Comparison of ENCODE assay signal across 26 cellular contexts in the genomic region with DNA sequence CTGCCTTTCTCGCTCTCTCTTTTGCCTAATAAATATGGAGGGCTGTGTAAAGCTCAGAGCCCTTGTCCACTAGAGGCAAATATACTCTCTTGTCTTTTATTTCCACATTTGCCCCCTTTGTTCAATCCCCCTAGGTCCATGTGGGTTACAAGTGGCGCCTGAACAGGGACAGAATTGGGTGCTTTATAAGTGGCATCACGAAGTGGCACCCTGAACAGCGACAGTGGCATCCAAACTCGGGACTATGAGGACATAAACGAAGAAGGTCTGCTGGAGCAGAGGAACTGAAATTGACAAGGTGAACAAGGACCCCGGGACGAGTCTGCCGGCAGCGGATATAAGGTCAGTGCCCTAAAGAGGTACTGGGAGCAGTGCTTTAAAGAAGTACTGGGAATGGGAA. TPM values are rescaled to one million over a fixed set of nuclear protein-coding genes. Genes with fewer than 3 reads are reported as not detected.
DNase-seq lines count a peak whose midpoint lies in the region; FAIRE-seq and TF ChIP-seq lines count a peak whose summit lies in the region.
"Had no signal": no experiment of that assay in that cellular context is flagged by ENCODE, and none has a peak within 500 bp of the region (broad histone marks: within the 10 kb centered on the region; RNA-seq: fewer than 3 reads in every experiment).

No MANE protein-coding gene starts in this region.

- in situ Hi-C loops in GM23248 (cut with MboI): no loop called here

- H3K9ac ChIP-seq in GM23248 (no peak overlapping the region), astrocyte (ENCODE audit: low read length) (no peak overlapping the region)
- H3K9ac ChIP-seq: BLaER1 had no signal

- H3K4me2 ChIP-seq in GM23248 (ENCODE audit: unreplicated experiment) (no peak overlapping the region), astrocyte (ENCODE audit: low read length) (no peak overlapping the region)
- H3K4me2 ChIP-seq: BLaER1 had no signal

- intact Hi-C loops in cardiac septum (cut with DNase I): no loop called here
- intact Hi-C loops in activated T-helper 1 cell treated with anti-CD3 and anti-CD28 coated beads, Interleukin-12 subunit alpha, Interleukin-12 subunit beta, Interleukin-2, Interleukin-4 antibody, amounts not matched to agents 30 ng/mL and 10 ng/mL and 1 ng/mL, durations not matched to agents 14 hours and 24 hours and 36 hours (cut with micrococcal nuclease): no loop called here

- no peaks in the 10 kb centered on the region for H3K9me2 ChIP-seq in GM23248 (ENCODE audit: insufficient read depth)

- H3K27me3 Mint-ChIP-seq in astrocyte (ENCODE audit: low read depth, unreplicated experiment): no peaks in the 10 kb centered on the region
- peaks cover 3% of the 10 kb centered on the region for H3K27me3 Mint-ChIP-seq in nephron progenitor cell (ENCODE audit: low read depth, poor library complexity)
- no peaks in the 10 kb centered on the region for H3K27me3 Mint-ChIP-seq in activated T-helper 1 cell treated with anti-CD3 and anti-CD28 coated beads, Interleukin-12 subunit alpha, Interleukin-12 subunit beta, Interleukin-2, Interleukin-4 antibody, amounts not matched to agents 30 ng/mL and 10 ng/mL and 1 ng/mL, durations not matched to agents 14 hours and 24 hours and 36 hours (ENCODE audit: insufficient read depth)
- H3K27me3 Mint-ChIP-seq: stimulated activated naive CD8-positive, alpha-beta T cell treated with anti-CD3 and anti-CD28 coated beads, Interleukin-15, Interleukin-2, amounts not matched to agents 100 ng/mL and 50 ng/mL, for 24 hours; T-helper 17 cell had no signal

- H4K20me1 ChIP-seq in GM23248 (ENCODE audit: insufficient read depth) (no peaks in the 10 kb centered on the region), astrocyte (ENCODE audit: insufficient read depth, low read length) (no peaks in the 10 kb centered on the region)
- H4K20me1 ChIP-seq: BLaER1 had no signal

- DNase-seq in GM23248 (peak; percentile 6), astrocyte (ENCODE audit: low read depth) (peak; percentile 19), fibroblast of pulmonary artery (ENCODE audit: low read depth) (peak; percentile 17), nephron progenitor cell (peak; percentile 7), cardiac septum (ENCODE audit: low spot score) (no peak), amygdala (lab: John Stamatoyannopoulos, UW) (no peak)
- no peak for DNase-seq in activated T-helper 1 cell treated with anti-CD3 and anti-CD28 coated beads, Interleukin-12 subunit alpha, Interleukin-12 subunit beta, Interleukin-2, Interleukin-4 antibody, amounts not matched to agents 30 ng/mL and 10 ng/mL and 1 ng/mL, durations not matched to agents 14 hours and 24 hours and 36 hours (ENCODE audit: low spot score)
- DNase-seq: activated CD4-positive, alpha-beta T cell treated with anti-CD3 and anti-CD28 coated beads, Interleukin-2, amount 50 U/mL, for 48 hours; activated naive CD4-positive, alpha-beta T cell treated with anti-CD3 and anti-CD28 coated beads, Interleukin-2, amount 50 U/mL, for 16 hours; anterior cingulate cortex; central memory CD4-positive, alpha-beta T cell; DMS79 treated with DMSO at 0.1 percent for 48 hours; GDM1; NCI-H1436; NCI-H2081 treated with DMSO at 0.1 percent for 48 hours; NCI-H345; NCI-H69; right lobe of liver; stimulated activated CD8-positive, alpha-beta memory T cell treated with anti-CD3 and anti-CD28 coated beads, Interleukin-4, amount 100 ng/mL, for 48 hours; T-helper 17 cell; tibial artery had no signal

- H3K4me3 ChIP-seq in GM23248: no peak overlapping the region
- H3K4me3 ChIP-seq in astrocyte (ENCODE audit: insufficient read depth, low read depth, low read length): no peak overlapping the region
- no peak overlapping the region for H3K4me3 ChIP-seq in fibroblast of pulmonary artery (replicated peaks; ENCODE audit: low read depth, low read length)
- H3K4me3 ChIP-seq: BLaER1, prostate gland, right lobe of liver, tibial artery had no signal

- peaks cover 43% of the 10 kb centered on the region for H3K9me3 Mint-ChIP-seq in astrocyte (ENCODE audit: unreplicated experiment)
- peaks cover 93% of the 10 kb centered on the region for H3K9me3 Mint-ChIP-seq in nephron progenitor cell
- peaks cover 61% of the 10 kb centered on the region for H3K9me3 Mint-ChIP-seq in activated T-helper 1 cell treated with anti-CD3 and anti-CD28 coated beads, Interleukin-12 subunit alpha, Interleukin-12 subunit beta, Interleukin-2, Interleukin-4 antibody, amounts not matched to agents 30 ng/mL and 10 ng/mL and 1 ng/mL, durations not matched to agents 14 hours and 24 hours and 36 hours

- H3K27ac Mint-ChIP-seq in astrocyte (ENCODE audit: unreplicated experiment) (no peak overlapping the region), nephron progenitor cell (no peak overlapping the region)
- no peak overlapping the region for H3K27ac Mint-ChIP-seq in activated T-helper 1 cell treated with anti-CD3 and anti-CD28 coated beads, Interleukin-12 subunit alpha, Interleukin-12 subunit beta, Interleukin-2, Interleukin-4 antibody, amounts not matched to agents 30 ng/mL and 10 ng/mL and 1 ng/mL, durations not matched to agents 14 hours and 24 hours and 36 hours
- H3K27ac Mint-ChIP-seq: stimulated activated naive CD8-positive, alpha-beta T cell treated with anti-CD3 and anti-CD28 coated beads, Interleukin-15, Interleukin-2, amounts not matched to agents 100 ng/mL and 50 ng/mL, for 24 hours; T-helper 17 cell had no signal

- WGBS in GM23248 (ENCODE audit: low coverage in 1 of 2, low lambda C conversion rate in 2 of 2, missing lambda C conversion rate in 2 of 2), 2 experiments: 51 to 55% methylated on average over 10 of the region's 10 CpGs

- H3K4me3 Mint-ChIP-seq in astrocyte (ENCODE audit: unreplicated experiment) (no peak overlapping the region), nephron progenitor cell (no peak overlapping the region)
- no peak overlapping the region for H3K4me3 Mint-ChIP-seq in activated T-helper 1 cell treated with anti-CD3 and anti-CD28 coated beads, Interleukin-12 subunit alpha, Interleukin-12 subunit beta, Interleukin-2, Interleukin-4 antibody, amounts not matched to agents 30 ng/mL and 10 ng/mL and 1 ng/mL, durations not matched to agents 14 hours and 24 hours and 36 hours
- H3K4me3 Mint-ChIP-seq: stimulated activated naive CD8-positive, alpha-beta T cell treated with anti-CD3 and anti-CD28 coated beads, Interleukin-15, Interleukin-2, amounts not matched to agents 100 ng/mL and 50 ng/mL, for 24 hours; T-helper 17 cell had no signal

- no peaks in the 10 kb centered on the region for H3F3A ChIP-seq in GM23248 (ENCODE audit: insufficient read depth)

- H2AFZ ChIP-seq in GM23248 (no peak overlapping the region), astrocyte (ENCODE audit: low read depth, low read length) (no peak overlapping the region)

- FAIRE-seq in astrocyte (lab: Jason Lieb, UNC): no peak
- FAIRE-seq: TTC549 had no signal

- H3K4me1 ChIP-seq in GM23248 (ENCODE audit: insufficient read depth) (no peaks in the 10 kb centered on the region), astrocyte (ENCODE audit: insufficient read depth, low read length) (no peaks in the 10 kb centered on the region)
- H3K4me1 ChIP-seq: BLaER1, prostate gland, right lobe of liver had no signal

- TF ChIP-seq CTCF in astrocyte (IDR thresholded peaks at IDR 0.05; ENCODE audit: insufficient read depth, low read depth, low read length): no peak
- TF ChIP-seq CTCF in fibroblast of pulmonary artery (IDR thresholded peaks at IDR 0.05; ENCODE audit: low read length, missing control alignments): no peak
- no peak for TF ChIP-seq CTCF in nephron progenitor cell (IDR thresholded peaks at IDR 0.05)

- no peaks in the 10 kb centered on the region for H3K4me1 Mint-ChIP-seq in astrocyte (ENCODE audit: low read depth, unreplicated experiment)
- H3K4me1 Mint-ChIP-seq in nephron progenitor cell: peaks cover 2% of the 10 kb centered on the region
- H3K4me1 Mint-ChIP-seq in activated T-helper 1 cell treated with anti-CD3 and anti-CD28 coated beads, Interleukin-12 subunit alpha, Interleukin-12 subunit beta, Interleukin-2, Interleukin-4 antibody, amounts not matched to agents 30 ng/mL and 10 ng/mL and 1 ng/mL, durations not matched to agents 14 hours and 24 hours and 36 hours (ENCODE audit: low read depth): no peaks in the 10 kb centered on the region
- H3K4me1 Mint-ChIP-seq: T-helper 17 cell had no signal

- peaks cover 9% of the 10 kb centered on the region for H3K36me3 Mint-ChIP-seq in astrocyte (ENCODE audit: low read depth, unreplicated experiment)
- H3K36me3 Mint-ChIP-seq in nephron progenitor cell (ENCODE audit: low read depth): peaks cover 27% of the 10 kb centered on the region
- peaks cover 4% of the 10 kb centered on the region for H3K36me3 Mint-ChIP-seq in activated T-helper 1 cell treated with anti-CD3 and anti-CD28 coated beads, Interleukin-12 subunit alpha, Interleukin-12 subunit beta, Interleukin-2, Interleukin-4 antibody, amounts not matched to agents 30 ng/mL and 10 ng/mL and 1 ng/mL, durations not matched to agents 14 hours and 24 hours and 36 hours (ENCODE audit: low read depth)

- H3K9me3 ChIP-seq in GM23248 (ENCODE audit: low read depth) (no peaks in the 10 kb centered on the region), astrocyte (ENCODE audit: insufficient read depth, low read depth, low read length) (peaks cover 33% of the 10 kb centered on the region)

- H3K27ac ChIP-seq in GM23248: no peak overlapping the region
- H3K27ac ChIP-seq in astrocyte (ENCODE audit: low read depth, low read length): no peak overlapping the region
- H3K27ac ChIP-seq: BLaER1, prostate gland, right lobe of liver, tibial artery had no signal

- no peaks in the 10 kb centered on the region for H3K27me3 ChIP-seq in GM23248 (replicated peaks; ENCODE audit: insufficient read depth)
- no peaks in the 10 kb centered on the region for H3K27me3 ChIP-seq in astrocyte (ENCODE audit: insufficient read depth, low read length)
- H3K27me3 ChIP-seq: BLaER1, right lobe of liver, tibial artery had no signal

- no peaks in the 10 kb centered on the region for H3K36me3 ChIP-seq in GM23248 (ENCODE audit: low read depth)
- H3K36me3 ChIP-seq in astrocyte (ENCODE audit: insufficient read depth, low read length): no peaks in the 10 kb centered on the region
- H3K36me3 ChIP-seq: prostate gland, right lobe of liver had no signal

- H3K79me2 ChIP-seq in GM23248 (ENCODE audit: insufficient read depth) (peaks cover 2% of the 10 kb centered on the region; the same call in 1 of the 2 replicates), astrocyte (ENCODE audit: insufficient read depth, low read length) (peaks cover 3% of the 10 kb centered on the region)

RNA-seq across cellular contexts. Expression of gene ZNF610, which starts 4.3 kb away (rescaled TPM):
- total RNA-seq in GM23248 (2014; rRNA removed; shearing (Covaris generic)): 2.8 and 3.5 TPM in 2 replicates
- 3.9 and 6.0 TPM in 2 replicates for polyA plus RNA-seq in GM23248 (2016; fragmentation: Nextera tagmentation; extraction: Ambion mirVana)
- total RNA-seq in astrocyte: 5.7 and 5.8 TPM in 2 replicates
- 2.8 TPM for total RNA-seq in cardiac septum
- total RNA-seq in activated T-helper 1 cell treated with anti-CD3 and anti-CD28 coated beads, Interleukin-12 subunit alpha, Interleukin-12 subunit beta, Interleukin-2, Interleukin-4 antibody, amounts not matched to agents 30 ng/mL and 10 ng/mL and 1 ng/mL, durations not matched to agents 14 hours and 24 hours and 36 hours: 0.29 and 0.36 TPM in 2 replicates
- total RNA-seq: left lobe of liver had no signal

RNA-seq across cellular contexts. Expression of gene ZNF480, which starts 34.8 kb away (rescaled TPM):
- total RNA-seq in GM23248 (2014; rRNA removed; shearing (Covaris generic)): 3.8 and 5.3 TPM in 2 replicates
- 6.6 and 7.3 TPM in 2 replicates for polyA plus RNA-seq in GM23248 (2016; fragmentation: Nextera tagmentation; extraction: Ambion mirVana)
- total RNA-seq in astrocyte: 8.8 and 12.6 TPM in 2 replicates
- 13.0 TPM for total RNA-seq in cardiac septum
- 3.5 and 4.8 TPM in 2 replicates for total RNA-seq in activated T-helper 1 cell treated with anti-CD3 and anti-CD28 coated beads, Interleukin-12 subunit alpha, Interleukin-12 subunit beta, Interleukin-2, Interleukin-4 antibody, amounts not matched to agents 30 ng/mL and 10 ng/mL and 1 ng/mL, durations not matched to agents 14 hours and 24 hours and 36 hours

RNA-seq across cellular contexts. Expression of gene ZNF880, which starts 38.0 kb away (rescaled TPM):
- total RNA-seq in GM23248 (2014; rRNA removed; shearing (Covaris generic)): 22.0 and 34.8 TPM in 2 replicates
- 30.7 and 32.5 TPM in 2 replicates for polyA plus RNA-seq in GM23248 (2016; fragmentation: Nextera tagmentation; extraction: Ambion mirVana)
- total RNA-seq in astrocyte (8.3 and 11.0 TPM in 2 replicates), cardiac septum (18.3 TPM)
- total RNA-seq in activated T-helper 1 cell treated with anti-CD3 and anti-CD28 coated beads, Interleukin-12 subunit alpha, Interleukin-12 subunit beta, Interleukin-2, Interleukin-4 antibody, amounts not matched to agents 30 ng/mL and 10 ng/mL and 1 ng/mL, durations not matched to agents 14 hours and 24 hours and 36 hours: 5.4 and 12.5 TPM in 2 replicates

Comparison
In these comparisons a context has a peak if more than half of its experiments do, and no peak if none do; other contexts are left out.
1. DNase-seq: peak in GM23248 (single experiment), astrocyte (single experiment), fibroblast of pulmonary artery (single experiment) and nephron progenitor cell (single experiment); none in cardiac septum (single experiment), activated T-helper 1 cell treated with anti-CD3 and anti-CD28 coated beads, Interleukin-12 subunit alpha, Interleukin-12 subunit beta, Interleukin-2, Interleukin-4 antibody, amounts not matched to agents 30 ng/mL and 10 ng/mL and 1 ng/mL, durations not matched to agents 14 hours and 24 hours and 36 hours (single experiment) and amygdala (0 of 56).